ENCODE assay signal across 16 cellular contexts in the genomic region with DNA sequence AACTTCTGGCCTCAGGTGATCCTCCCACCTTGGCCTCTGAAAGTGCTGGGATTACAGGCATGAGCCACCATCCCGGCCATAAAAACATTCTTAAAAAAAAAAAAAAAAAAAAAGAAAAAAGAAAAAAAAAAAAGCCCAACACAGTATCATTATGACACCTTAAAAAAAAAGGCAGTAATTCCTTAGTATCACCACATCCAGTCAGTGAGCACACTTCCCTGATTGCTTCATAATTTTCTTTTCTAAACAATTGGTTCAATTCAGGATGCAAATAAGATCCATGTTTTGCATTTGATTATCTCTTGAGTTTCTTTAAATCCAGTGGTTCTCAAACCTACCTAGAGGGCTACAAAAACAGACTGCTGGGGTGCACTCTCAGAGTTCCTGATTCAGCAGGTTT.
"Had no signal": no experiment of that assay in that cellular context is flagged by ENCODE, and none has a peak within 500 bp of the region (broad histone marks: within the 10 kb centered on the region; RNA-seq: fewer than 3 reads in every experiment).

No MANE protein-coding gene starts in this region.

- H3K27me3 ChIP-seq: adrenal gland, dorsolateral prefrontal cortex, upper lobe of left lung had no signal

- H3K27ac ChIP-seq: adrenal gland, upper lobe of left lung, VCaP had no signal

- H3K9me3 Mint-ChIP-seq: activated CD8-positive, alpha-beta T cell treated with anti-CD3 and anti-CD28 coated beads for 36 hours; activated naive CD4-positive, alpha-beta T cell treated with anti-CD3 and anti-CD28 coated beads, Interleukin-2, amount 10 ng/mL, durations not matched to agents 7 days and 5 days; activated T-helper 2 cell treated with anti-CD3 and anti-CD28 coated beads, Interferon-gamma antibody, Interleukin-2, Interleukin-4, amounts not matched to agents 10 μg/mL and 5 μg/mL and 100 μg/mL, durations not matched to agents 14 hours and 24 hours and 36 hours; natural killer cell had no signal

- H3K27ac Mint-ChIP-seq: activated CD4-positive, alpha-beta T cell treated with anti-CD3 and anti-CD28 coated beads for 36 hours; activated CD8-positive, alpha-beta T cell treated with anti-CD3 and anti-CD28 coated beads for 36 hours; activated naive CD4-positive, alpha-beta T cell treated with anti-CD3 and anti-CD28 coated beads, Interleukin-2, amount 10 ng/mL, durations not matched to agents 7 days and 5 days; activated T-helper 2 cell treated with anti-CD3 and anti-CD28 coated beads, Interferon-gamma antibody, Interleukin-2, Interleukin-4, amounts not matched to agents 10 μg/mL and 5 μg/mL and 100 μg/mL, durations not matched to agents 14 hours and 24 hours and 36 hours had no signal

- DNase-seq: activated CD4-positive, alpha-beta T cell treated with anti-CD3 and anti-CD28 coated beads for 36 hours; activated CD8-positive, alpha-beta memory T cell treated with anti-CD3 and anti-CD28 coated beads, Interleukin-2, amount 50 U/mL, for 48 hours; activated CD8-positive, alpha-beta T cell treated with anti-CD3 and anti-CD28 coated beads for 36 hours; activated naive CD4-positive, alpha-beta T cell treated with anti-CD3 and anti-CD28 coated beads, Interleukin-2, amount 10 ng/mL, durations not matched to agents 7 days and 5 days; dorsolateral prefrontal cortex; foreskin melanocyte; mucosa of descending colon; natural killer cell; occipital lobe; stimulated activated CD4-positive, alpha-beta T cell treated with anti-CD3 and anti-CD28 coated beads, Interleukin-2, amount 100 ng/mL, for 48 hours; stimulated activated naive CD8-positive, alpha-beta T cell treated with anti-CD3 and anti-CD28 coated beads, Interleukin-15, Interleukin-2, amounts not matched to agents 100 U/mL and 50 U/mL, for 24 hours; T-helper 1 cell; upper lobe of left lung had no signal

- H3K4me3 Mint-ChIP-seq: activated CD4-positive, alpha-beta T cell treated with anti-CD3 and anti-CD28 coated beads for 36 hours; activated CD8-positive, alpha-beta T cell treated with anti-CD3 and anti-CD28 coated beads for 36 hours; activated naive CD4-positive, alpha-beta T cell treated with anti-CD3 and anti-CD28 coated beads, Interleukin-2, amount 10 ng/mL, durations not matched to agents 7 days and 5 days had no signal

- H3K27me3 Mint-ChIP-seq: activated CD4-positive, alpha-beta T cell treated with anti-CD3 and anti-CD28 coated beads for 36 hours; activated CD8-positive, alpha-beta T cell treated with anti-CD3 and anti-CD28 coated beads for 36 hours; activated naive CD4-positive, alpha-beta T cell treated with anti-CD3 and anti-CD28 coated beads, Interleukin-2, amount 10 ng/mL, durations not matched to agents 7 days and 5 days had no signal

- H3K4me1 ChIP-seq: adrenal gland, upper lobe of left lung had no signal

- H3K9me3 ChIP-seq: adrenal gland, mucosa of descending colon, upper lobe of left lung had no signal

- H3K4me3 ChIP-seq: adrenal gland, dorsolateral prefrontal cortex, mucosa of descending colon, upper lobe of left lung had no signal
